8 cellular contexts compared by ENCODE assay signal in genomic region chr1:109776911-109777310, GRCh38. TPM values are rescaled to one million over a fixed set of nuclear protein-coding genes. Genes with fewer than 3 reads are reported as not detected.
A peak's percentile ranks its signal among the peaks of the same experiment; 100 is the strongest.
DNase-seq lines count a peak whose midpoint lies in the region; ATAC-seq, FAIRE-seq and TF ChIP-seq lines count a peak whose summit lies in the region.

No MANE protein-coding gene starts in this region.

- H3K36me3 Mint-ChIP-seq in astrocyte (ENCODE audit: low read depth, unreplicated experiment) = no peaks in the 10 kb centered on the region

- H3K4me3 Mint-ChIP-seq in astrocyte (ENCODE audit: unreplicated experiment) = no peak overlapping the region

- H3K27ac ChIP-seq in astrocyte (ENCODE audit: low read depth, low read length) = no peak overlapping the region
- peak overlapping the region in 1 of 2 donors; percentile 53 for H3K27ac ChIP-seq in small intestine (ENCODE audit: low read depth in 1 of 2, low read length in 1 of 2)

- H3K27me3 ChIP-seq in astrocyte (ENCODE audit: insufficient read depth, low read length) (peaks cover 3% of the 10 kb centered on the region), small intestine (ENCODE audit: control insufficient read depth in 2 of 2, insufficient read depth in 2 of 2, low read length in 2 of 2) (no peaks in the 10 kb centered on the region)

- H3K36me3 ChIP-seq in astrocyte (ENCODE audit: insufficient read depth, low read length) (no peaks in the 10 kb centered on the region), small intestine (ENCODE audit: control insufficient read depth in 2 of 2, insufficient read depth in 2 of 2, low read length in 2 of 2) (no peaks in the 10 kb centered on the region)

- FAIRE-seq in astrocyte (lab: Jason Lieb, UNC) = no peak
- no peak for FAIRE-seq in small intestine (lab: Jason Lieb, UNC)

- H3K27ac Mint-ChIP-seq in astrocyte (ENCODE audit: unreplicated experiment) = no peak overlapping the region

- ATAC-seq in HG03095 (IDR thresholded peaks at IDR 0.05; ENCODE audit: unreplicated experiment) = no peak

- H3K4me2 ChIP-seq in astrocyte (ENCODE audit: low read length) = no peak overlapping the region

- no peaks in the 10 kb centered on the region for H3K79me2 ChIP-seq in astrocyte (ENCODE audit: insufficient read depth, low read length)

- H3K9ac ChIP-seq in astrocyte (ENCODE audit: low read length) = no peak overlapping the region

- no peaks in the 10 kb centered on the region for H3K4me1 ChIP-seq in astrocyte (ENCODE audit: insufficient read depth, low read length)
- H3K4me1 ChIP-seq in small intestine (ENCODE audit: control insufficient read depth in 2 of 2, insufficient read depth in 1 of 2, low read depth in 1 of 2, low read length in 1 of 2) = no peaks in the 10 kb centered on the region

- H3K9me3 ChIP-seq in astrocyte (ENCODE audit: insufficient read depth, low read depth, low read length) (peaks cover 7% of the 10 kb centered on the region), small intestine (ENCODE audit: control insufficient read depth, low read depth) (no peaks in the 10 kb centered on the region)

- in situ Hi-C loops in Caki2 (cut with HindIII; ENCODE audit: low pct_unique_long_range_greater_than_20kb, low sequenced_read_pairs) = no loop called here

- H3K4me3 ChIP-seq in astrocyte (ENCODE audit: insufficient read depth, low read depth, low read length) (no peak overlapping the region), small intestine (ENCODE audit: low read depth in 1 of 2, low read length in 2 of 2) (no peak overlapping the region)

- 29 to 33% (median 29%) methylated on average over 4 of the region's 4 CpGs for WGBS in small intestine, 3 donors

- DNase-seq in Caki2 (ENCODE audit: low read depth) (peak; percentile 73), H4 (ENCODE audit: low spot score) (peak; percentile 82), NCI-H146 treated with DMSO at 0.1 percent for 48 hours (lab: John Stamatoyannopoulos, UW; ENCODE audit: unreplicated experiment) (peak; percentile 57), T-helper 9 cell (peak; percentile 67), astrocyte (ENCODE audit: low read depth) (peak; percentile 43), hepatic stellate cell (ENCODE audit: low spot score) (peak; percentile 87), small intestine (peak; percentile 90)

- peaks cover 8% of the 10 kb centered on the region for H3K4me1 Mint-ChIP-seq in astrocyte (ENCODE audit: low read depth, unreplicated experiment)

- no peaks in the 10 kb centered on the region for H4K20me1 ChIP-seq in astrocyte (ENCODE audit: insufficient read depth, low read length)

- H2AFZ ChIP-seq in astrocyte (ENCODE audit: low read depth, low read length) = no peak overlapping the region

- peaks cover 7% of the 10 kb centered on the region for H3K9me3 Mint-ChIP-seq in astrocyte (ENCODE audit: unreplicated experiment)

- TF ChIP-seq CTCF in astrocyte (IDR thresholded peaks at IDR 0.05; ENCODE audit: insufficient read depth, low read depth, low read length) = peak; percentile 90

- H3K27me3 Mint-ChIP-seq in astrocyte (ENCODE audit: low read depth, unreplicated experiment) = peaks cover 17% of the 10 kb centered on the region

RNA-seq across cellular contexts. Expression of gene EPS8L3, which starts 13.2 kb away (rescaled TPM):
- not detected in 2 replicates for total RNA-seq in Caki2 (2014; rRNA removed; shearing (Covaris generic); ENCODE audit: low replicate concordance)
- not detected in 2 replicates for total RNA-seq in H4 (2014; rRNA removed; shearing (Covaris generic))
- not detected in 2 replicates for total RNA-seq in astrocyte
- 100 to 1,000 TPM; 167 to 736 (median 425) TPM for polyA plus RNA-seq in small intestine

RNA-seq across cellular contexts. Expression of gene GSTM3, which starts 36.1 kb away (rescaled TPM):
- total RNA-seq in Caki2 (2014; rRNA removed; shearing (Covaris generic); ENCODE audit: low replicate concordance) = 90.4 and 119 TPM in 2 replicates
- total RNA-seq in H4 (2014; rRNA removed; shearing (Covaris generic)) = 228 and 275 TPM in 2 replicates
- total RNA-seq in astrocyte = 25.4 and 26.1 TPM in 2 replicates
- polyA plus RNA-seq in small intestine = 100 to 1,000 TPM in 1 of 3 donors, 10 to 100 TPM in 2; 71.6 to 169 (median 88.2) TPM
